Comparison of ENCODE assay signal across 8 cellular contexts in genomic region chr16:30535106-30535776, GRCh38. TPM values are rescaled to one million over a fixed set of nuclear protein-coding genes. Genes with fewer than 3 reads are reported as not detected.
A peak's percentile ranks its signal among the peaks of the same experiment; 100 is the strongest.
DNase-seq lines count a peak whose midpoint lies in the region; ATAC-seq, FAIRE-seq and TF ChIP-seq lines count a peak whose summit lies in the region.

No MANE protein-coding gene starts in this region.

- FAIRE-seq in H1 (lab: Jason Lieb, UNC): no peak
- no peak for FAIRE-seq in HTR-8/SVneo (lab: Jason Lieb, UNC)

- H2BK5ac ChIP-seq in H1 (ENCODE audit: low read depth, low read length): peak overlapping the region; percentile 94

- CTCF ChIA-PET in H1 (lab: Charles Lee; ENCODE audit: partially characterized antibody): interaction anchor here (0.6 to 4.4 kb wide), 30 partner anchors 10 to 1591 kb away, joined by 3 to 28 read pairs (median 5); partner anchors contain the start of genes DCTPP1 and ZNF764
- CTCF ChIA-PET in naive thymus-derived CD4-positive, alpha-beta T cell (lab: Charles Lee): interaction anchor here (0.5 to 3.0 kb wide), 28 partner anchors 9 to 158 kb away, joined by 3 to 37 read pairs (median 4); partner anchors contain the start of genes DCTPP1, SEPHS2, SEPTIN1 and ZNF688

- no peaks in the 10 kb centered on the region for H3K27me3 Mint-ChIP-seq in naive thymus-derived CD4-positive, alpha-beta T cell

- TF ChIP-seq RAD21 in H1 (IDR thresholded peaks at IDR 0.05 in 1 of 2, conservative IDR thresholded peaks at IDR 0.05 in 1 of 2; ENCODE audit: low read depth in 2 of 2, low read length in 2 of 2): no peak

- peak overlapping the region; percentile 94 for H3K27ac ChIP-seq in H1 (ENCODE audit: low read depth, low read length)
- H3K27ac ChIP-seq in naive thymus-derived CD4-positive, alpha-beta T cell (ENCODE audit: low read depth, low read length): peak overlapping the region; percentile 98

- H3K36me3 Mint-ChIP-seq in naive thymus-derived CD4-positive, alpha-beta T cell: peaks cover 0 to 9% (median 0%) of the 10 kb centered on the region in 5 donors

- peak; percentile 9 for ATAC-seq in GM19463 (IDR thresholded peaks at IDR 0.05; ENCODE audit: unreplicated experiment)
- peak; percentile 29 for ATAC-seq in naive thymus-derived CD4-positive, alpha-beta T cell

- peak overlapping the region; percentile 91 to 100 (median 96) for H3K4me3 Mint-ChIP-seq in naive thymus-derived CD4-positive, alpha-beta T cell

- H3K9me3 ChIP-seq in H1 (ENCODE audit: insufficient read depth in 2 of 2, low read depth in 1 of 2, low read length in 1 of 2): no peaks in the 10 kb centered on the region
- H3K9me3 ChIP-seq in naive thymus-derived CD4-positive, alpha-beta T cell (ENCODE audit: control insufficient read depth in 2 of 3, low read length in 3 of 3): no peaks in the 10 kb centered on the region

- intact Hi-C loops in naive thymus-derived CD4-positive, alpha-beta T cell (cut with micrococcal nuclease): loop anchor here (1.0 to 2.0 kb wide), 15 partner anchors 8 to 163 kb away; partner anchors contain the start of genes DCTPP1 (in 2 of the 2), FBRS (in 2 of the 2), PRR14 (in 2 of the 2) and ZNF764 (in 2 of the 2)

- TF ChIP-seq CTCF in AG09309 (IDR thresholded peaks at IDR 0.05; ENCODE audit: control insufficient read depth, insufficient read depth, low read depth, low read length, missing control alignments) (no peak), H1 (IDR thresholded peaks at IDR 0.05; ENCODE audit: control extremely low read depth in 1 of 3, insufficient read depth in 1 of 3, low read depth in 1 of 3, low read length in 3 of 3) (no peak)

- WGBS in H1 (ENCODE audit: extremely low coverage in 1 of 2, insufficient coverage in 1 of 2, insufficient read length in 1 of 2, insufficient replicate concordance in 2 of 2, low coverage in 1 of 2, low lambda C conversion rate in 2 of 2, missing lambda C conversion rate in 1 of 2), 2 experiments: 3% methylated on average over 18 of the region's 18 CpGs; no CpG with 5 or more reads in 1 of the 2 experiments

- no peak for TF ChIP-seq EP300 in H1 (IDR thresholded peaks at IDR 0.05; ENCODE audit: borderline replicate concordance in 1 of 2, low read depth in 2 of 2, low read length in 2 of 2)

- no peak overlapping the region for H2BK15ac ChIP-seq in H1 (ENCODE audit: low read length)

- H2AFZ ChIP-seq in H1 (ENCODE audit: low read length): no peak overlapping the region

- peak overlapping the region; percentile 67 to 94 (median 88) for H3K9ac ChIP-seq in H1 (replicated peaks in 1 of 4; ENCODE audit: extremely low read depth in 1 of 4, low read depth in 3 of 4, low read length in 3 of 4)

- H3K79me1 ChIP-seq in H1 (ENCODE audit: low read depth, low read length): peaks cover 2% of the 10 kb centered on the region

- H3K4me2 ChIP-seq in H1 (ENCODE audit: insufficient read depth in 1 of 2, low read depth in 2 of 2, low read length in 2 of 2): peak overlapping the region; percentile 58 to 86

- H2BK120ac ChIP-seq in H1 (replicated peaks; ENCODE audit: low read depth, low read length): peak overlapping the region; percentile 17

- no peaks in the 10 kb centered on the region for H3K27me3 ChIP-seq in H1 (replicated peaks in 1 of 4; ENCODE audit: control insufficient read depth in 3 of 4, extremely low read depth in 1 of 4, insufficient read depth in 3 of 4, low read length in 3 of 4)
- H3K27me3 ChIP-seq in naive thymus-derived CD4-positive, alpha-beta T cell (ENCODE audit: control insufficient read depth in 2 of 2, insufficient read depth in 2 of 2, low read length in 2 of 2): no peaks in the 10 kb centered on the region

- TF ChIP-seq POLR2A in H1 (IDR thresholded peaks at IDR 0.05; ENCODE audit: control extremely low read depth in 1 of 2, low read depth in 2 of 2, low read length in 2 of 2): peak; percentile 36 to 61; a peak in 2 of 3 replicates

- peak overlapping the region; percentile 88 for H3K56ac ChIP-seq in H1 (replicated peaks; ENCODE audit: insufficient read length, low read depth, low read length)

- peak overlapping the region; percentile 28 for H3K4ac ChIP-seq in H1 (replicated peaks; ENCODE audit: insufficient read length, low read depth, low read length)

- no peak overlapping the region for H3K14ac ChIP-seq in H1 (ENCODE audit: insufficient read length)

- H3K79me2 ChIP-seq in H1 (ENCODE audit: control insufficient read depth in 1 of 2, insufficient read depth in 2 of 2, low read length in 2 of 2): peaks cover 0 to 4% of the 10 kb centered on the region in 2 experiments; a peak in 1 of 4 replicates

- peak overlapping the region; percentile 73 for H3K18ac ChIP-seq in H1 (ENCODE audit: extremely low read depth, low read length)

- H2BK12ac ChIP-seq in H1 (ENCODE audit: low read depth, low read length): peak overlapping the region; percentile 85

- H3K23ac ChIP-seq in H1 (ENCODE audit: insufficient read length): no peak overlapping the region

- H3K27ac Mint-ChIP-seq in naive thymus-derived CD4-positive, alpha-beta T cell: peak overlapping the region; percentile 94 to 99 (median 98)

- H3K36me3 ChIP-seq in H1 (ENCODE audit: control insufficient read depth in 2 of 4, insufficient read depth in 4 of 4, low read length in 3 of 4): peaks cover 0 to 8% (median 2%) of the 10 kb centered on the region in 4 experiments; a peak in 2 of 8 replicates
- peaks cover 0 to 20% (median 0%) of the 10 kb centered on the region in 3 experiments for H3K36me3 ChIP-seq in naive thymus-derived CD4-positive, alpha-beta T cell (ENCODE audit: control insufficient read depth in 2 of 3, insufficient read depth in 3 of 3, low read length in 3 of 3)

- H4K8ac ChIP-seq in H1 (ENCODE audit: extremely low read depth, insufficient read depth, low read length): peak overlapping the region; percentile 63; the same call in 1 of the 2 replicates

- no peak overlapping the region for H2BK20ac ChIP-seq in H1 (ENCODE audit: low read length)

- DNase-seq in AG09309 (ENCODE audit: low read depth) (no peak), NCI-H82 treated with DMSO at 0.1 percent for 48 hours (lab: John Stamatoyannopoulos, UW; ENCODE audit: unreplicated experiment) (peak; percentile 59), H1 (ENCODE audit: low read depth in 1 of 2, low spot score in 2 of 2) (peak in 1 of 2 experiments; percentile 46), NAMALWA (ENCODE audit: low spot score) (no peak), epidermal melanocyte (ENCODE audit: insufficient read length, low spot score) (no peak), HTR-8/SVneo (ENCODE audit: insufficient read length, low spot score) (no peak)
- DNase-seq in naive thymus-derived CD4-positive, alpha-beta T cell: peak in 1 of 9 donors; percentile 63

- peaks cover 0 to 1% (median 0%) of the 10 kb centered on the region in 11 donors for H3K9me3 Mint-ChIP-seq in naive thymus-derived CD4-positive, alpha-beta T cell

- H4K91ac ChIP-seq in H1 (replicated peaks; ENCODE audit: insufficient read length, low read length): peak overlapping the region; percentile 81

- H2AK5ac ChIP-seq in H1 (ENCODE audit: low read depth, low read length): peak overlapping the region; percentile 11

- H3K4me3 ChIP-seq in AG09309 (ENCODE audit: control insufficient read depth, low read depth, low read length) (peak overlapping the region; percentile 56), H1 (ENCODE audit: extremely low read depth in 1 of 4, insufficient read depth in 2 of 4, low read depth in 3 of 4, low read length in 4 of 4) (peak overlapping the region; percentile 61 to 85 (median 70))
- H3K4me3 ChIP-seq in naive thymus-derived CD4-positive, alpha-beta T cell (ENCODE audit: low read length): peak overlapping the region; percentile 60

- peaks cover 7% of the 10 kb centered on the region for H3K23me2 ChIP-seq in H1 (ENCODE audit: low read depth, low read length)

- H3K4me1 ChIP-seq in H1 (replicated peaks in 1 of 4; ENCODE audit: control insufficient read depth in 3 of 4, insufficient read depth in 4 of 4, low read length in 3 of 4): peaks cover 0 to 8% (median 3%) of the 10 kb centered on the region in 4 experiments; a peak in 3 of 7 replicates
- H3K4me1 ChIP-seq in naive thymus-derived CD4-positive, alpha-beta T cell (ENCODE audit: control insufficient read depth in 2 of 2, insufficient read depth in 2 of 2, low read length in 2 of 2): peaks cover 8 to 9% of the 10 kb centered on the region in 2 donors

- H4K5ac ChIP-seq in H1 (ENCODE audit: insufficient read length, low read depth, low read length): peak overlapping the region; percentile 84

- peaks cover 0 to 5% of the 10 kb centered on the region in 2 experiments for H4K20me1 ChIP-seq in H1 (replicated peaks in 1 of 2; ENCODE audit: control insufficient read depth in 1 of 2, insufficient read depth in 2 of 2, low read length in 2 of 2)

- H3K4me1 Mint-ChIP-seq in naive thymus-derived CD4-positive, alpha-beta T cell: peaks cover 14 to 47% (median 37%) of the 10 kb centered on the region in 7 donors

- POLR2A ChIA-PET in H1 (lab: Charles Lee; ENCODE audit: partially characterized antibody): interaction anchor here (0.6 to 5.3 kb wide), 31 partner anchors 9 to 180 kb away, joined by 3 to 121 read pairs (median 5); partner anchors contain the start of genes CD2BP2, DCTPP1, SEPHS2 and ZNF688
- POLR2A ChIA-PET in naive thymus-derived CD4-positive, alpha-beta T cell (lab: Charles Lee): interaction anchor here (0.7 to 4.5 kb wide), 35 partner anchors 8 to 352 kb away, joined by 3 to 159 read pairs (median 5); partner anchors contain the start of genes CORO1A, DCTPP1, FBRS and PRR14

RNA-seq across cellular contexts. Expression of gene ZNF747, which starts 0.6 kb away (rescaled TPM):
- 10.3 and 12.0 TPM in 2 replicates for total RNA-seq in H1 (2021; fragmentation: NEBNext Ultra II Directional; extraction: Animal tissue kit (Norgen Biotek cat#: 25700))
- polyA plus RNA-seq in H1 (2011; rRNA removed): 9.9 and 10.7 TPM in 2 replicates
- polyA plus RNA-seq in H1 (2011; cell fraction: cytosol; rRNA removed): 8.8 TPM
- polyA plus RNA-seq in H1 (2011; cell fraction: nucleus; rRNA removed): 7.6 TPM
- 5.0 to 6.3 TPM (median 5.5 TPM) in 4 replicates for polyA plus RNA-seq in H1 (2012, experiment 1 of 2)
- 7.7 TPM for polyA plus RNA-seq in H1 (2012, experiment 2 of 2)
- polyA plus RNA-seq in H1 (2013, experiment 1 of 2): 5.0 TPM
- polyA plus RNA-seq in H1 (2013, experiment 2 of 2): 5.1 TPM
- 6.0 and 6.5 TPM in 2 replicates for polyA minus RNA-seq in H1 (2011; rRNA and poly(A)+ RNA removed)
- 6.8 TPM for polyA minus RNA-seq in H1 (2011; cell fraction: cytosol; rRNA and poly(A)+ RNA removed)
- 11.6 TPM for polyA minus RNA-seq in H1 (2011; cell fraction: nucleus; rRNA and poly(A)+ RNA removed)
- 10 to 100 TPM in 4 of 5 experiments, 1 to 10 TPM in 1; 9.1 to 17.4 (median 13.8) TPM for total RNA-seq in naive thymus-derived CD4-positive, alpha-beta T cell
- 10 to 100 TPM in 1 of 2 donors, 1 to 10 TPM in 1; 8.9 to 11.7 TPM for polyA plus RNA-seq in naive thymus-derived CD4-positive, alpha-beta T cell

RNA-seq across cellular contexts. Expression of gene ZNF768, which starts 8.9 kb away (rescaled TPM):
- 34.7 and 36.1 TPM in 2 replicates for total RNA-seq in H1 (2021; fragmentation: NEBNext Ultra II Directional; extraction: Animal tissue kit (Norgen Biotek cat#: 25700))
- polyA plus RNA-seq in H1 (2011; rRNA removed): 47.7 and 63.3 TPM in 2 replicates
- polyA plus RNA-seq in H1 (2011; cell fraction: cytosol; rRNA removed): 42.8 TPM
- polyA plus RNA-seq in H1 (2011; cell fraction: nucleus; rRNA removed): 40.0 TPM
- 25.3 to 31.6 TPM (median 27.9 TPM) in 4 replicates for polyA plus RNA-seq in H1 (2012, experiment 1 of 2)
- 28.8 TPM for polyA plus RNA-seq in H1 (2012, experiment 2 of 2)
- 26.6 TPM for polyA plus RNA-seq in H1 (2013, experiment 1 of 2)
- polyA plus RNA-seq in H1 (2013, experiment 2 of 2): 28.4 TPM
- 14.0 and 14.1 TPM in 2 replicates for polyA minus RNA-seq in H1 (2011; rRNA and poly(A)+ RNA removed)
- 29.0 TPM for polyA minus RNA-seq in H1 (2011; cell fraction: cytosol; rRNA and poly(A)+ RNA removed)
- 15.6 TPM for polyA minus RNA-seq in H1 (2011; cell fraction: nucleus; rRNA and poly(A)+ RNA removed)
- total RNA-seq in naive thymus-derived CD4-positive, alpha-beta T cell: 1 to 10 TPM; 6.0 to 8.5 (median 7.3) TPM
- polyA plus RNA-seq in naive thymus-derived CD4-positive, alpha-beta T cell: 1 to 10 TPM; 1.6 to 2.4 TPM

RNA-seq across cellular contexts. Expression of gene ZNF764, which starts 22.9 kb away (rescaled TPM):
- total RNA-seq in H1 (2021; fragmentation: NEBNext Ultra II Directional; extraction: Animal tissue kit (Norgen Biotek cat#: 25700)): 7.7 and 8.4 TPM in 2 replicates
- 5.7 and 8.3 TPM in 2 replicates for polyA plus RNA-seq in H1 (2011; rRNA removed)
- 5.5 TPM for polyA plus RNA-seq in H1 (2011; cell fraction: cytosol; rRNA removed)
- polyA plus RNA-seq in H1 (2011; cell fraction: nucleus; rRNA removed): 8.2 TPM
- 4.7 to 5.7 TPM (median 5.0 TPM) in 4 replicates for polyA plus RNA-seq in H1 (2012, experiment 1 of 2)
- polyA plus RNA-seq in H1 (2012, experiment 2 of 2): 5.7 TPM
- 4.9 TPM for polyA plus RNA-seq in H1 (2013, experiment 1 of 2)
- polyA plus RNA-seq in H1 (2013, experiment 2 of 2): 4.6 TPM
- 2.0 and 2.3 TPM in 2 replicates for polyA minus RNA-seq in H1 (2011; rRNA and poly(A)+ RNA removed)
- polyA minus RNA-seq in H1 (2011; cell fraction: cytosol; rRNA and poly(A)+ RNA removed): 7.2 TPM
- polyA minus RNA-seq in H1 (2011; cell fraction: nucleus; rRNA and poly(A)+ RNA removed): 4.4 TPM
- 10 to 100 TPM; 11.9 to 20.9 (median 19.3) TPM for total RNA-seq in naive thymus-derived CD4-positive, alpha-beta T cell
- 1 to 10 TPM; 4.5 to 6.8 TPM for polyA plus RNA-seq in naive thymus-derived CD4-positive, alpha-beta T cell

RNA-seq across cellular contexts. Expression of gene ZNF688, which starts 36.3 kb away (rescaled TPM):
- 3.5 and 3.7 TPM in 2 replicates for total RNA-seq in H1 (2021; fragmentation: NEBNext Ultra II Directional; extraction: Animal tissue kit (Norgen Biotek cat#: 25700))
- 2.7 and 6.3 TPM in 2 replicates for polyA plus RNA-seq in H1 (2011; rRNA removed)
- polyA plus RNA-seq in H1 (2011; cell fraction: cytosol; rRNA removed): 3.3 TPM
- 5.4 TPM for polyA plus RNA-seq in H1 (2011; cell fraction: nucleus; rRNA removed)
- polyA plus RNA-seq in H1 (2012, experiment 1 of 2): 3.0 to 4.6 TPM (median 3.6 TPM) in 4 replicates
- polyA plus RNA-seq in H1 (2012, experiment 2 of 2): 1.7 TPM
- 3.8 TPM for polyA plus RNA-seq in H1 (2013, experiment 1 of 2)
- polyA plus RNA-seq in H1 (2013, experiment 2 of 2): 2.6 TPM
- polyA minus RNA-seq in H1 (2011; rRNA and poly(A)+ RNA removed): 0.63 TPM in 2 replicates
- 3.4 TPM for polyA minus RNA-seq in H1 (2011; cell fraction: cytosol; rRNA and poly(A)+ RNA removed)
- 3.1 TPM for polyA minus RNA-seq in H1 (2011; cell fraction: nucleus; rRNA and poly(A)+ RNA removed)
- 10 to 100 TPM in 4 of 5 experiments, 1 to 10 TPM in 1; 8.8 to 24.3 (median 16.3) TPM for total RNA-seq in naive thymus-derived CD4-positive, alpha-beta T cell
- 10 to 100 TPM; 29.7 to 33.2 TPM for polyA plus RNA-seq in naive thymus-derived CD4-positive, alpha-beta T cell

RNA-seq across cellular contexts. Expression of gene ZNF785, which starts 50.3 kb away (rescaled TPM):
- 12.9 and 14.8 TPM in 2 replicates for total RNA-seq in H1 (2021; fragmentation: NEBNext Ultra II Directional; extraction: Animal tissue kit (Norgen Biotek cat#: 25700))
- polyA plus RNA-seq in H1 (2011; rRNA removed): 8.6 and 11.7 TPM in 2 replicates
- 13.3 TPM for polyA plus RNA-seq in H1 (2011; cell fraction: cytosol; rRNA removed)
- polyA plus RNA-seq in H1 (2011; cell fraction: nucleus; rRNA removed): 14.2 TPM
- polyA plus RNA-seq in H1 (2012, experiment 1 of 2): 7.3 to 12.2 TPM (median 10.2 TPM) in 4 replicates
- polyA plus RNA-seq in H1 (2012, experiment 2 of 2): 5.7 TPM
- polyA plus RNA-seq in H1 (2013, experiment 1 of 2): 8.0 TPM
- 7.3 TPM for polyA plus RNA-seq in H1 (2013, experiment 2 of 2)
- polyA minus RNA-seq in H1 (2011; rRNA and poly(A)+ RNA removed): 6.1 and 6.8 TPM in 2 replicates
- polyA minus RNA-seq in H1 (2011; cell fraction: cytosol; rRNA and poly(A)+ RNA removed): 6.2 TPM
- 14.3 TPM for polyA minus RNA-seq in H1 (2011; cell fraction: nucleus; rRNA and poly(A)+ RNA removed)
- 10 to 100 TPM; 10.2 to 37.1 (median 21.4) TPM for total RNA-seq in naive thymus-derived CD4-positive, alpha-beta T cell
- polyA plus RNA-seq in naive thymus-derived CD4-positive, alpha-beta T cell: 1 to 10 TPM; 2.6 to 4.4 TPM
